Comparison of ENCODE assay signal across 11 cellular contexts in genomic region chr3:146747928-146748327, GRCh38.
DNase-seq lines count a peak whose midpoint lies in the region; ATAC-seq and TF ChIP-seq lines count a peak whose summit lies in the region.
"Had no signal": no experiment of that assay in that cellular context is flagged by ENCODE, and none has a peak within 500 bp of the region (broad histone marks: within the 10 kb centered on the region; RNA-seq: fewer than 3 reads in every experiment).

No MANE protein-coding gene starts in this region.

- H3K9me3 ChIP-seq in upper lobe of left lung, result no peaks in the 10 kb centered on the region
- H3K9me3 ChIP-seq: adrenal gland had no signal

- 36 to 42% methylated on average over 4 of the region's 4 CpGs for WGBS in upper lobe of left lung, 2 donors

- no peaks in the 10 kb centered on the region for H3K4me1 ChIP-seq in upper lobe of left lung
- H3K4me1 ChIP-seq: adrenal gland had no signal

- TF ChIP-seq CTCF in BJ (IDR thresholded peaks at IDR 0.05; ENCODE audit: insufficient read depth, low read depth, low read length) (peak; percentile 60), brain (conservative IDR thresholded peaks at IDR 0.05) (peak; percentile 56 to 60), upper lobe of left lung (IDR thresholded peaks at IDR 0.05) (peak in 1 of 6 experiments; percentile 8)

- H3K4me3 Mint-ChIP-seq in brain, result no peak overlapping the region
- H3K4me3 Mint-ChIP-seq in T-cell, result no peak overlapping the region

- H3K4me1 Mint-ChIP-seq in brain (peaks cover 12% of the 10 kb centered on the region), T-cell (no peaks in the 10 kb centered on the region)

- TF ChIP-seq EP300 in upper lobe of left lung (IDR thresholded peaks at IDR 0.05), result no peak

- DNase-seq in BJ (ENCODE audit: low read depth) (peak; percentile 7), HT1080 (ENCODE audit: low read depth) (peak; percentile 34), midbrain (lab: John Stamatoyannopoulos, UW) (peak; percentile 29), NCI-H128 (lab: John Stamatoyannopoulos, UW; ENCODE audit: unreplicated experiment) (no peak), T-cell (no peak), upper lobe of left lung (no peak), SHP77 (lab: John Stamatoyannopoulos, UW) (no peak)
- DNase-seq: adrenal gland, MM.1S had no signal

- peaks cover 0 to 11% (median 0%) of the 10 kb centered on the region in 5 experiments for H3K9me3 Mint-ChIP-seq in brain
- peaks cover 7 to 9% (median 8%) of the 10 kb centered on the region in 3 donors for H3K9me3 Mint-ChIP-seq in T-cell

- H3K27me3 Mint-ChIP-seq in brain, result no peaks in the 10 kb centered on the region
- no peaks in the 10 kb centered on the region for H3K27me3 Mint-ChIP-seq in T-cell

- H3K27ac ChIP-seq in upper lobe of left lung, result no peak overlapping the region
- H3K27ac ChIP-seq: adrenal gland had no signal

- H3K27ac Mint-ChIP-seq in brain (peak overlapping the region in 1 of 5 experiments; percentile 50), T-cell (no peak overlapping the region)

- no peak overlapping the region for H3K4me3 ChIP-seq in BJ (ENCODE audit: low read depth, low read length)
- H3K4me3 ChIP-seq in upper lobe of left lung, result no peak overlapping the region
- H3K4me3 ChIP-seq: adrenal gland had no signal

- H3K27me3 ChIP-seq in BJ (ENCODE audit: control insufficient read depth, insufficient read depth, low read length) (no peaks in the 10 kb centered on the region), upper lobe of left lung (no peaks in the 10 kb centered on the region)
- H3K27me3 ChIP-seq: adrenal gland had no signal

- CTCF ChIA-PET in BJ (lab: Yijun Ruan, JAX) (interaction anchor here (0.5 to 2.3 kb wide), 19 partner anchors 9 to 1330 kb away, joined by 3 to 19 read pairs (median 4); no protein-coding TSS in a partner anchor), T-cell (lab: Charles Lee) (no interaction called here)

- no peaks in the 10 kb centered on the region for H3K36me3 ChIP-seq in BJ (ENCODE audit: control insufficient read depth, insufficient read depth, low read length)
- H3K36me3 ChIP-seq in upper lobe of left lung, result no peaks in the 10 kb centered on the region
- H3K36me3 ChIP-seq: adrenal gland had no signal

- ATAC-seq in T-cell (replicated peaks in 1 of 4) (no peak), upper lobe of left lung (ENCODE audit: low FRiP score in 2 of 2) (no peak)
- ATAC-seq: left lobe of liver had no signal

- POLR2A ChIA-PET in BJ (lab: Charles Lee) (no interaction called here), T-cell (lab: Charles Lee) (no interaction called here)

- TF ChIP-seq POLR2A in upper lobe of left lung (IDR thresholded peaks at IDR 0.05), result no peak

- H3K36me3 Mint-ChIP-seq in brain (no peaks in the 10 kb centered on the region), T-cell (no peaks in the 10 kb centered on the region)

Comparison
In these comparisons a context has a peak if more than half of its experiments do, and no peak if none do; other contexts are left out.
1. DNase-seq: peak in BJ (single experiment), HT1080 (single experiment) and midbrain (single experiment); none in NCI-H128 (single experiment), T-cell (0 of 34), upper lobe of left lung (0 of 2) and SHP77 (0 of 2).